In the genomic region with DNA sequence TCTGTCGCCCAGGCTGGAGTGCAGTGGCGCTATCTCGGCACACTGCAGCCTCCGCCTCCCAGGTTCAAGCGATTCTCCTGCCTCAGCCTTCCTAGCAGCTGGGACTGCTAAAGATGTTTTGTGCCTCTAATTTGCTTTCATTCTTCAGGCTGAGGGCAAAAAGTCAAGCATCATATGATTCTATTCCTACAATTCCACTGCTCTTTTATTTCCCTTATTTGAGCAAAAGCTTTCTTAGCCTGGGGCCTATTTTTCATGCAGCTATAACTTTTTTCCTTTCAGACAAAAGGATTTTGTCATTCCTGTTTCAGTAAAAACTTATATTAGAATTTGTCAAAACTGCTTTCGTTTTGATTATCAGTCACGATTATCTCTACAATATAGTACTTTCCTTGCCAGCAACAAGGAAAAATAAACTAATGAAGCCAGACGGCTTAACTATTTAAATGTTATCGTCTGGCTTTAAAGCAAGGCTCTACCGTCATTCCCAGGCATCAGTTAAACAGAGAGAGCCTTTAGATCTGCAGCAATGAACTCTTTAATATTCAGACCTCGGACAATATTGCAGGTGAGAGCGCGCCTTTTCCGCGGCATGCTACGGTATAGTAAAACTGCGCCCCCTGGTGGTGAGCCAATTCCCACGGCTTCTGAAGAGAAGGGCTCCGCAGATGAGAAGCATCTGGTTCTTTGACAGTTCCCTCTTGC, we compare ENCODE assay signal across 8 cellular contexts. TPM values are rescaled to one million over a fixed set of nuclear protein-coding genes. Genes with fewer than 3 reads are reported as not detected.
DNase-seq lines count a peak whose midpoint lies in the region; ATAC-seq and TF ChIP-seq lines count a peak whose summit lies in the region.

No MANE protein-coding gene starts in this region.

- no peaks in the 10 kb centered on the region for H3K9me3 Mint-ChIP-seq in central memory CD8-positive, alpha-beta T cell

- peak; percentile 48 for ATAC-seq in GM18867 (IDR thresholded peaks at IDR 0.05; ENCODE audit: unreplicated experiment)
- peak; percentile 38 for ATAC-seq in HG03280 (IDR thresholded peaks at IDR 0.05; ENCODE audit: unreplicated experiment)
- peak; percentile 46 for ATAC-seq in central memory CD8-positive, alpha-beta T cell (replicated peaks; ENCODE audit: extremely low read depth, poor library complexity, severe bottlenecking)
- peak; percentile 66 for ATAC-seq in left lobe of liver

- POLR2A ChIA-PET in A673 (lab: Charles Lee; ENCODE audit: low non-redundant PET), result no interaction called here

- H3K27me3 ChIP-seq in A673 (replicated peaks; ENCODE audit: insufficient read depth, low read depth, low read length, poor library complexity), result no peaks in the 10 kb centered on the region

- H3K9me3 ChIP-seq in A673 (ENCODE audit: low read depth, low read length, poor library complexity, severe bottlenecking), result no peaks in the 10 kb centered on the region

- no peak overlapping the region for H3K27ac ChIP-seq in A673 (ENCODE audit: low read depth, low read length, poor library complexity, severe bottlenecking)

- H3K27me3 Mint-ChIP-seq in central memory CD8-positive, alpha-beta T cell, result peaks cover 8% of the 10 kb centered on the region

- peak overlapping the region; percentile 27 for H3K27ac Mint-ChIP-seq in central memory CD8-positive, alpha-beta T cell (ENCODE audit: low read depth)

- DNase-seq in A673 (ENCODE audit: low spot score) (peak; percentile 87), NCI-H345 treated with DMSO at 0.1 percent for 48 hours (lab: John Stamatoyannopoulos, UW; ENCODE audit: unreplicated experiment) (peak; percentile 90), left lobe of liver (ENCODE audit: low spot score) (peak; percentile 89)
- DNase-seq in activated CD4-positive, CD25-positive, alpha-beta regulatory T cell treated with anti-CD3 and anti-CD28 coated beads, Interleukin-2, amount 50 U/mL, for 16 hours (ENCODE audit: low read depth, low spot score), result peak; percentile 83
- peak; percentile 76 to 89 for DNase-seq in central memory CD8-positive, alpha-beta T cell (ENCODE audit: low spot score in 2 of 2)
- peak; percentile 87 to 89 for DNase-seq in stimulated activated CD4-positive, alpha-beta T cell treated with anti-CD3 and anti-CD28 coated beads, Interleukin-1b, Interleukin-23, amount 100 ng/mL, for 4 hours (ENCODE audit: low read depth in 2 of 2)

- H3K4me1 Mint-ChIP-seq in central memory CD8-positive, alpha-beta T cell, result peaks cover 33% of the 10 kb centered on the region

- intact Hi-C loops in A673 (cut with micrococcal nuclease; ENCODE audit: unreplicated experiment), result loop anchor here (1.0 to 5.0 kb wide), 4 partner anchors 96 to 520 kb away; no protein-coding TSS in a partner anchor

- BruUV-seq in A673 (replicated peaks; lab: Mats Ljungman, UMichigan), result no TSS peak

- TF ChIP-seq CTCF in A673 (conservative IDR thresholded peaks at IDR 0.05; ENCODE audit: low read depth, low read length), result peak; percentile 93

- no peaks in the 10 kb centered on the region for H3K36me3 ChIP-seq in A673 (ENCODE audit: insufficient read depth, low read length, poor library complexity, severe bottlenecking)

- H3K4me3 ChIP-seq in A673 (ENCODE audit: low read depth, low read length, poor library complexity, severe bottlenecking), result peak overlapping the region; percentile 33

- CTCF ChIA-PET in A673 (lab: Charles Lee), result interaction anchor here (0.6 kb wide), 1 partner anchor 326 kb away, joined by 3 read pairs; no protein-coding TSS in a partner anchor

- peak overlapping the region; percentile 89 for H3K4me3 Mint-ChIP-seq in central memory CD8-positive, alpha-beta T cell

- peaks cover 13% of the 10 kb centered on the region for H3K4me1 ChIP-seq in A673 (ENCODE audit: insufficient read depth, low read length, poor library complexity, severe bottlenecking)

- peaks cover 4% of the 10 kb centered on the region for H3K36me3 Mint-ChIP-seq in central memory CD8-positive, alpha-beta T cell (ENCODE audit: insufficient read depth)

RNA-seq across cellular contexts. Expression of a gene that starts 1.4 kb away (rescaled TPM):
- 8.7 and 9.1 TPM in 2 replicates for total RNA-seq in A673 (2021)
- 5.7 TPM for total RNA-seq in left lobe of liver
